In genomic region chr2:62465039-62465740, GRCh38 we compare ENCODE assay signal across 25 cellular contexts. TPM values are rescaled to one million over a fixed set of nuclear protein-coding genes. Genes with fewer than 3 reads are reported as not detected.
"Had no signal": no experiment of that assay in that cellular context is flagged by ENCODE, and none has a peak within 500 bp of the region (broad histone marks: within the 10 kb centered on the region; RNA-seq: fewer than 3 reads in every experiment).

No MANE protein-coding gene starts in this region.

- ATAC-seq: activated CD8-positive, alpha-beta T cell treated with anti-CD3 and anti-CD28 coated beads for 36 hours; activated naive CD4-positive, alpha-beta T cell treated with anti-CD3 and anti-CD28 coated beads, Interleukin-2, amount 50 U/mL, for 72 hours; activated T-helper 17 cell treated with anti-CD3 and anti-CD28 coated beads, Interleukin-2, amount 50 U/mL, for 72 hours; effector memory CD8-positive, alpha-beta T cell; sciatic nerve; stimulated activated naive B cell treated with anti-CD40 and anti-IgM and Interleukin-4, amounts not matched to agents 10 μg/mL and 1 μg/mL and 100 μg/mL, for 72 hours had no signal

- H2AFZ ChIP-seq: hepatocyte had no signal

- H3K4me2 ChIP-seq: hepatocyte had no signal

- H3K27me3 Mint-ChIP-seq: activated CD4-positive, alpha-beta T cell treated with anti-CD3 and anti-CD28 coated beads, Interleukin-2, amount 10 ng/mL, durations not matched to agents 7 days and 5 days; activated CD8-positive, alpha-beta T cell treated with anti-CD3 and anti-CD28 coated beads for 36 hours; activated T-cell treated with anti-CD3 and anti-CD28 coated beads, Interleukin-2, amount 50 U/mL, for 24 hours; activated T-helper 17 cell treated with anti-CD3 and anti-CD28 coated beads, Interleukin-2, amount 50 U/mL, for 72 hours; central memory CD8-positive, alpha-beta T cell; stimulated activated naive B cell treated with anti-CD40 and anti-IgM and Interleukin-4, amounts not matched to agents 10 μg/mL and 1 μg/mL and 100 μg/mL, for 72 hours had no signal

- H3K9me3 Mint-ChIP-seq: activated CD4-positive, alpha-beta T cell treated with anti-CD3 and anti-CD28 coated beads, Interleukin-2, amount 10 ng/mL, durations not matched to agents 7 days and 5 days; activated CD8-positive, alpha-beta T cell treated with anti-CD3 and anti-CD28 coated beads for 36 hours; activated naive CD4-positive, alpha-beta T cell treated with anti-CD3 and anti-CD28 coated beads, Interleukin-2, amount 50 U/mL, for 72 hours; activated T-cell treated with anti-CD3 and anti-CD28 coated beads, Interleukin-2, amount 50 U/mL, for 24 hours; activated T-helper 17 cell treated with anti-CD3 and anti-CD28 coated beads, Interleukin-2, amount 50 U/mL, for 72 hours; central memory CD8-positive, alpha-beta T cell; effector memory CD8-positive, alpha-beta T cell; nephron progenitor cell; stimulated activated naive B cell treated with anti-CD40 and anti-IgM and Interleukin-4, amounts not matched to agents 10 μg/mL and 1 μg/mL and 100 μg/mL, for 72 hours; T-helper 2 cell treated with Interferon-gamma antibody and Interleukin-4, amounts not matched to agents 5 μg/mL and 100 μg/mL, for 36 hours had no signal

- H3K36me3 Mint-ChIP-seq: activated naive CD4-positive, alpha-beta T cell treated with anti-CD3 and anti-CD28 coated beads, Interleukin-2, amount 50 U/mL, for 72 hours; stimulated activated naive B cell treated with anti-CD40 and anti-IgM and Interleukin-4, amounts not matched to agents 10 μg/mL and 1 μg/mL and 100 μg/mL, for 72 hours had no signal

- H3K27ac Mint-ChIP-seq: activated CD4-positive, alpha-beta T cell treated with anti-CD3 and anti-CD28 coated beads, Interleukin-2, amount 10 ng/mL, durations not matched to agents 7 days and 5 days; activated CD8-positive, alpha-beta T cell treated with anti-CD3 and anti-CD28 coated beads for 36 hours; activated naive CD4-positive, alpha-beta T cell treated with anti-CD3 and anti-CD28 coated beads, Interleukin-2, amount 50 U/mL, for 72 hours; activated T-cell treated with anti-CD3 and anti-CD28 coated beads, Interleukin-2, amount 50 U/mL, for 24 hours; activated T-helper 17 cell treated with anti-CD3 and anti-CD28 coated beads, Interleukin-2, amount 50 U/mL, for 72 hours; nephron progenitor cell; stimulated activated naive B cell treated with anti-CD40 and anti-IgM and Interleukin-4, amounts not matched to agents 10 μg/mL and 1 μg/mL and 100 μg/mL, for 72 hours; T-helper 2 cell treated with Interferon-gamma antibody and Interleukin-4, amounts not matched to agents 5 μg/mL and 100 μg/mL, for 36 hours had no signal

- H3K36me3 ChIP-seq: brain microvascular endothelial cell, esophagus muscularis mucosa, uterus had no signal

- H3K27me3 ChIP-seq: brain microvascular endothelial cell, dorsolateral prefrontal cortex, esophagus muscularis mucosa, hepatocyte, testis, uterus had no signal

- H3K4me1 Mint-ChIP-seq: activated CD4-positive, alpha-beta T cell treated with anti-CD3 and anti-CD28 coated beads, Interleukin-2, amount 10 ng/mL, durations not matched to agents 7 days and 5 days; activated T-helper 17 cell treated with anti-CD3 and anti-CD28 coated beads, Interleukin-2, amount 50 U/mL, for 72 hours; central memory CD8-positive, alpha-beta T cell; stimulated activated naive B cell treated with anti-CD40 and anti-IgM and Interleukin-4, amounts not matched to agents 10 μg/mL and 1 μg/mL and 100 μg/mL, for 72 hours had no signal

- DNase-seq: activated CD4-positive, alpha-beta T cell treated with anti-CD3 and anti-CD28 coated beads, Interleukin-2, amount 10 ng/mL, durations not matched to agents 7 days and 5 days; activated CD4-positive, CD25-positive, alpha-beta regulatory T cell treated with anti-CD3 and anti-CD28 coated beads, Interleukin-2, amount 50 U/mL, for 72 hours; activated CD8-positive, alpha-beta T cell treated with anti-CD3 and anti-CD28 coated beads for 36 hours; activated T-cell treated with anti-CD3 and anti-CD28 coated beads, Interleukin-2, amount 50 U/mL, for 24 hours; aorta; brain microvascular endothelial cell; dorsolateral prefrontal cortex; effector memory CD8-positive, alpha-beta T cell; glutamatergic neuron; nephron progenitor cell; occipital lobe; stimulated activated CD4-positive, alpha-beta T cell treated with anti-CD3 and anti-CD28 coated beads, Interleukin-2, amount 100 ng/mL, for 48 hours; stimulated activated CD8-positive, alpha-beta memory T cell treated with anti-CD3 and anti-CD28 coated beads, Interleukin-4, amount 100 ng/mL, for 48 hours; stimulated activated naive B cell treated with anti-CD40 and anti-IgM and Interleukin-4, amounts not matched to agents 10 μg/mL and 1 μg/mL and 100 μg/mL, for 72 hours; testis; trophoblast cell; uterus had no signal

- H3K4me1 ChIP-seq: uterus had no signal

- H3K9me3 ChIP-seq: esophagus muscularis mucosa, testis, uterus had no signal

- H3K4me3 ChIP-seq: dorsolateral prefrontal cortex, esophagus muscularis mucosa, hepatocyte, testis, uterus had no signal

- H3K79me2 ChIP-seq: hepatocyte had no signal

- H3K27ac ChIP-seq: brain microvascular endothelial cell, dorsolateral prefrontal cortex, testis, VCaP had no signal

- H3K4me3 Mint-ChIP-seq: activated CD4-positive, alpha-beta T cell treated with anti-CD3 and anti-CD28 coated beads, Interleukin-2, amount 10 ng/mL, durations not matched to agents 7 days and 5 days; activated CD8-positive, alpha-beta T cell treated with anti-CD3 and anti-CD28 coated beads for 36 hours; activated T-cell treated with anti-CD3 and anti-CD28 coated beads, Interleukin-2, amount 50 U/mL, for 24 hours; activated T-helper 17 cell treated with anti-CD3 and anti-CD28 coated beads, Interleukin-2, amount 50 U/mL, for 72 hours; central memory CD8-positive, alpha-beta T cell; effector memory CD8-positive, alpha-beta T cell; nephron progenitor cell; stimulated activated naive B cell treated with anti-CD40 and anti-IgM and Interleukin-4, amounts not matched to agents 10 μg/mL and 1 μg/mL and 100 μg/mL, for 72 hours; T-helper 2 cell treated with Interferon-gamma antibody and Interleukin-4, amounts not matched to agents 5 μg/mL and 100 μg/mL, for 36 hours had no signal

RNA-seq across cellular contexts. Expression of gene TMEM17, which starts 40.8 kb away (rescaled TPM):
- total RNA-seq: activated CD4-positive, alpha-beta T cell treated with anti-CD3 and anti-CD28 coated beads, Interleukin-2, amount 10 ng/mL, durations not matched to agents 7 days and 5 days; activated naive CD4-positive, alpha-beta T cell treated with anti-CD3 and anti-CD28 coated beads, Interleukin-2, amount 50 U/mL, for 72 hours had no signal
